Comparison of ENCODE assay signal across 1 cellular context in genomic region chr1:169103002-169103401, GRCh38.
TF ChIP-seq lines count a peak whose summit lies in the region.

No MANE protein-coding gene starts in this region.

TF ChIP-seq in HepG2, 621 proteins besides CTCF, POLR2A, EP300 and RAD21 (continued from another document):
- TF ChIP-seq ZMAT5 (CRISPR knock-in tag; IDR thresholded peaks at IDR 0.05; ENCODE audit: borderline replicate concordance, low read depth) (no peak), STAG1 (CRISPR knock-in tag; IDR thresholded peaks at IDR 0.05) (no peak), ZFP91 (CRISPR knock-in tag; IDR thresholded peaks at IDR 0.05; ENCODE audit: borderline replicate concordance) (0 out of 2 replicates have a peak, but pooled peaks have one; percentile 5), CERS6 (CRISPR knock-in tag; IDR thresholded peaks at IDR 0.05) (no peak)
